Comparison of ENCODE assay signal across 17 cellular contexts in genomic region chr3:15579071-15579470, GRCh38.
"Had no signal": no experiment of that assay in that cellular context is flagged by ENCODE, and none has a peak within 500 bp of the region (broad histone marks: within the 10 kb centered on the region; RNA-seq: fewer than 3 reads in every experiment).

No MANE protein-coding gene starts in this region.

- H3K27ac Mint-ChIP-seq: activated CD8-positive, alpha-beta memory T cell treated with anti-CD3 and anti-CD28 coated beads, Interleukin-2, amount 10 ng/mL, durations not matched to agents 7 days and 5 days; neural progenitor cell had no signal

- H3K4me1 ChIP-seq: neural progenitor cell, parathyroid adenoma had no signal

- FAIRE-seq: kidney had no signal

- H3K4me3 ChIP-seq: esophagus muscularis mucosa, heart left ventricle, neural progenitor cell, stomach, thyroid gland, uterus had no signal

- H3K36me3 ChIP-seq: uterus had no signal

- H3K27ac ChIP-seq: heart left ventricle, neural progenitor cell, parathyroid adenoma, stomach had no signal

- H3K4me1 Mint-ChIP-seq: activated CD8-positive, alpha-beta memory T cell treated with anti-CD3 and anti-CD28 coated beads, Interleukin-2, amount 10 ng/mL, durations not matched to agents 7 days and 5 days; neural progenitor cell had no signal

- H3K4me3 Mint-ChIP-seq: activated CD8-positive, alpha-beta memory T cell treated with anti-CD3 and anti-CD28 coated beads, Interleukin-2, amount 10 ng/mL, durations not matched to agents 7 days and 5 days; activated T-cell treated with anti-CD3 and anti-CD28 coated beads, Interleukin-2, amount 50 U/mL, for 4 hours; neural progenitor cell had no signal

- H3K27me3 ChIP-seq: esophagus muscularis mucosa, heart left ventricle, neural progenitor cell, stomach, thyroid gland, uterus had no signal

- H3K27me3 Mint-ChIP-seq: activated CD8-positive, alpha-beta memory T cell treated with anti-CD3 and anti-CD28 coated beads, Interleukin-2, amount 10 ng/mL, durations not matched to agents 7 days and 5 days had no signal

- H3K9me3 Mint-ChIP-seq: activated T-cell treated with anti-CD3 and anti-CD28 coated beads, Interleukin-2, amount 50 U/mL, for 4 hours; neural progenitor cell had no signal

- H3K36me3 Mint-ChIP-seq: neural progenitor cell had no signal

- H3K9me3 ChIP-seq: esophagus muscularis mucosa, heart left ventricle, stomach, thyroid gland, uterus had no signal

- ATAC-seq: activated CD8-positive, alpha-beta memory T cell treated with anti-CD3 and anti-CD28 coated beads, Interleukin-2, amount 10 ng/mL, durations not matched to agents 7 days and 5 days; activated T-cell treated with anti-CD3 and anti-CD28 coated beads, Interleukin-2, amount 50 U/mL, for 4 hours; heart left ventricle; left ventricle myocardium superior had no signal

- DNase-seq: activated CD4-positive, alpha-beta T cell treated with anti-CD3 and anti-CD28 coated beads for 1 hour; activated CD4-positive, alpha-beta T cell treated with anti-CD3 and anti-CD28 coated beads, Interleukin-2, amount 50 U/mL, for 48 hours; activated CD8-positive, alpha-beta memory T cell treated with anti-CD3 and anti-CD28 coated beads, Interleukin-2, amount 10 ng/mL, durations not matched to agents 7 days and 5 days; activated naive CD4-positive, alpha-beta T cell; activated T-cell treated with anti-CD3 and anti-CD28 coated beads, Interleukin-2, amount 50 U/mL, for 4 hours; cerebellar nuclear complex; foreskin melanocyte; heart left ventricle; kidney; left ventricle myocardium superior; stomach; T1000; thyroid gland; uterus had no signal
